8 cellular contexts compared by ENCODE assay signal in genomic region chr1:23019851-23020625, GRCh38. TPM values are rescaled to one million over a fixed set of nuclear protein-coding genes. Genes with fewer than 3 reads are reported as not detected.
DNase-seq lines count a peak whose midpoint lies in the region; ATAC-seq and TF ChIP-seq lines count a peak whose summit lies in the region.

No MANE protein-coding gene starts in this region.

- H3K9me3 ChIP-seq in CD4-positive, alpha-beta memory T cell (ENCODE audit: control insufficient read depth in 1 of 2, low read length in 2 of 2) = no peaks in the 10 kb centered on the region
- H3K9me3 ChIP-seq in SU-DHL-6 (ENCODE audit: insufficient read depth, low read length) = no peaks in the 10 kb centered on the region

- H3F3A ChIP-seq in SU-DHL-6 (ENCODE audit: insufficient read depth) = peaks cover 6% of the 10 kb centered on the region; the same call in 1 of the 2 replicates

- H2AFZ ChIP-seq in SU-DHL-6 (ENCODE audit: low read depth, low read length, severe bottlenecking) = peak overlapping the region; percentile 67

- CTCF ChIA-PET in CD4-positive, alpha-beta memory T cell (lab: Charles Lee; ENCODE audit: partially characterized antibody) = no interaction called here
- CTCF ChIA-PET in MCF 10A (lab: Yijun Ruan, JAX) = interaction anchor here (0.6 kb wide), 1 partner anchor 322 kb away, joined by 7 read pairs; no protein-coding TSS in a partner anchor

- peaks cover 0 to 11% (median 5%) of the 10 kb centered on the region in 8 donors for H3K9me3 Mint-ChIP-seq in CD4-positive, alpha-beta memory T cell
- H3K9me3 Mint-ChIP-seq in MCF 10A (ENCODE audit: unreplicated experiment) = peaks cover 7% of the 10 kb centered on the region

- no peaks in the 10 kb centered on the region for H3K27me3 Mint-ChIP-seq in CD4-positive, alpha-beta memory T cell
- H3K27me3 Mint-ChIP-seq in MCF 10A (ENCODE audit: insufficient read depth, unreplicated experiment) = no peaks in the 10 kb centered on the region

- H3K4me3 Mint-ChIP-seq in CD4-positive, alpha-beta memory T cell = peak overlapping the region; percentile 96 to 99 (median 96)
- H3K4me3 Mint-ChIP-seq in MCF 10A (ENCODE audit: unreplicated experiment) = peak overlapping the region; percentile 74

- H4K20me1 ChIP-seq in SU-DHL-6 (ENCODE audit: low read depth, low read length) = peaks cover 14% of the 10 kb centered on the region

- H3K9ac ChIP-seq in SU-DHL-6 (ENCODE audit: low read length) = peak overlapping the region; percentile 81

- peak in 4 of 5 donors; percentile 3 to 14 (median 10) for DNase-seq in CD4-positive, alpha-beta memory T cell
- peak; percentile 32 for DNase-seq in MCF 10A (ENCODE audit: unreplicated experiment)
- peak; percentile 55 for DNase-seq in iPS-NIHi11 (ENCODE audit: low spot score)
- DNase-seq in NCI-H1436 treated with DMSO at 0.1 percent for 48 hours (lab: John Stamatoyannopoulos, UW) = no peak

- peak overlapping the region; percentile 61 for H3K27ac ChIP-seq in CD4-positive, alpha-beta memory T cell (ENCODE audit: low read depth, low read length)
- peak overlapping the region; percentile 50 for H3K27ac ChIP-seq in SU-DHL-6 (ENCODE audit: low read depth, low read length)
- peak overlapping the region; percentile 63 to 96 (median 90) for H3K27ac ChIP-seq in skin epidermis

- peak overlapping the region; percentile 85 to 95 for H3K4me3 ChIP-seq in CD4-positive, alpha-beta memory T cell (ENCODE audit: low read length in 2 of 2)
- H3K4me3 ChIP-seq in SU-DHL-6 (ENCODE audit: insufficient read depth, low read length, poor library complexity, severe bottlenecking) (peak overlapping the region; percentile 70), skin epidermis (peak overlapping the region; percentile 74 to 100 (median 88))

- peaks cover 11 to 21% of the 10 kb centered on the region in 2 donors for H3K36me3 Mint-ChIP-seq in CD4-positive, alpha-beta memory T cell
- H3K36me3 Mint-ChIP-seq in MCF 10A (ENCODE audit: insufficient read depth, unreplicated experiment) = no peaks in the 10 kb centered on the region

- no peaks in the 10 kb centered on the region for H3K36me3 ChIP-seq in CD4-positive, alpha-beta memory T cell (ENCODE audit: insufficient read depth, low read length)
- peaks cover 14% of the 10 kb centered on the region for H3K36me3 ChIP-seq in SU-DHL-6 (ENCODE audit: low read length)

- H3K4me1 Mint-ChIP-seq in CD4-positive, alpha-beta memory T cell = peaks cover 30 to 56% (median 42%) of the 10 kb centered on the region in 4 donors
- peaks cover 15% of the 10 kb centered on the region for H3K4me1 Mint-ChIP-seq in MCF 10A (ENCODE audit: insufficient read depth, unreplicated experiment)

- intact Hi-C loops in CD4-positive, alpha-beta memory T cell (cut with micrococcal nuclease) = loop anchor here (1.0 to 5.0 kb wide), 2 partner anchors 147 to 671 kb away; partner anchors contain the start of genes LUZP1 and RPL11
- intact Hi-C loops in MCF 10A (cut with micrococcal nuclease) = loop anchor here (2.0 kb wide), 1 partner anchor 43 kb away; no protein-coding TSS in a partner anchor

- ATAC-seq in GM19372 (IDR thresholded peaks at IDR 0.05; ENCODE audit: low read depth, unreplicated experiment) (peak; percentile 9), HG03442 (IDR thresholded peaks at IDR 0.05; ENCODE audit: unreplicated experiment) (peak; percentile 22)

- H3K4me2 ChIP-seq in SU-DHL-6 (ENCODE audit: low read depth, low read length, poor library complexity, severe bottlenecking) = peak overlapping the region; percentile 91

- H3K27ac Mint-ChIP-seq in CD4-positive, alpha-beta memory T cell = peak overlapping the region; percentile 17 to 97 (median 90)
- H3K27ac Mint-ChIP-seq in MCF 10A (ENCODE audit: low read depth, unreplicated experiment) = peak overlapping the region; percentile 47

- H3K27me3 ChIP-seq in CD4-positive, alpha-beta memory T cell (ENCODE audit: insufficient read depth, low read length) = no peaks in the 10 kb centered on the region
- no peaks in the 10 kb centered on the region for H3K27me3 ChIP-seq in SU-DHL-6 (ENCODE audit: low read length)

- peaks cover 52% of the 10 kb centered on the region for H3K79me2 ChIP-seq in SU-DHL-6 (ENCODE audit: insufficient read depth, low read length)

- peaks cover 15% of the 10 kb centered on the region for H3K4me1 ChIP-seq in CD4-positive, alpha-beta memory T cell (ENCODE audit: insufficient read depth, low read length)

- no peaks in the 10 kb centered on the region for H3K9me2 ChIP-seq in SU-DHL-6 (replicated peaks; ENCODE audit: insufficient read depth, low read length)

- TSS peak; percentile 60 for BruUV-seq in MCF 10A (replicated peaks; lab: Mats Ljungman, UMichigan)

- TF ChIP-seq CTCF in SU-DHL-6 (IDR thresholded peaks at IDR 0.05; ENCODE audit: insufficient read depth, low read length, poor library complexity, severe bottlenecking) (no peak), MCF 10A (IDR thresholded peaks at IDR 0.05; ENCODE audit: unreplicated experiment) (no peak)

- POLR2A ChIA-PET in CD4-positive, alpha-beta memory T cell (lab: Charles Lee; ENCODE audit: partially characterized antibody) = interaction anchor here (1.8 kb wide), 1 partner anchor 9 kb away, joined by 6 read pairs; no protein-coding TSS in a partner anchor
- POLR2A ChIA-PET in MCF 10A (lab: Yijun Ruan, JAX) = interaction anchor here (0.6 to 3.4 kb wide), 21 partner anchors 10 to 758 kb away, joined by 3 to 48 read pairs (median 4); partner anchors contain the start of gene PITHD1

RNA-seq across cellular contexts. Expression of gene KDM1A, which starts 0.8 kb away (rescaled TPM):
- total RNA-seq in CD4-positive, alpha-beta memory T cell = 10 to 100 TPM; 43.2 TPM
- 10 to 100 TPM; 39.6 to 47.2 TPM for polyA plus RNA-seq in CD4-positive, alpha-beta memory T cell
- total RNA-seq in MCF 10A (2022) = 64.2 and 72.3 TPM in 2 replicates

RNA-seq across cellular contexts. Expression of gene TEX46, which starts 4.4 kb away (rescaled TPM):
- total RNA-seq in CD4-positive, alpha-beta memory T cell = 1 to 10 TPM; 1.1 to 2.0 TPM
- not detected for polyA plus RNA-seq in CD4-positive, alpha-beta memory T cell
- 0.71 TPM in 1 of 2 replicates, not detected in the other for total RNA-seq in MCF 10A (2022)

RNA-seq across cellular contexts. Expression of gene LACTBL1, which starts 47.4 kb away (rescaled TPM):
- total RNA-seq in CD4-positive, alpha-beta memory T cell = not detected
- not detected for polyA plus RNA-seq in CD4-positive, alpha-beta memory T cell
- not detected in 2 replicates for total RNA-seq in MCF 10A (2022)
